18 cellular contexts compared by ENCODE assay signal in the genomic region with DNA sequence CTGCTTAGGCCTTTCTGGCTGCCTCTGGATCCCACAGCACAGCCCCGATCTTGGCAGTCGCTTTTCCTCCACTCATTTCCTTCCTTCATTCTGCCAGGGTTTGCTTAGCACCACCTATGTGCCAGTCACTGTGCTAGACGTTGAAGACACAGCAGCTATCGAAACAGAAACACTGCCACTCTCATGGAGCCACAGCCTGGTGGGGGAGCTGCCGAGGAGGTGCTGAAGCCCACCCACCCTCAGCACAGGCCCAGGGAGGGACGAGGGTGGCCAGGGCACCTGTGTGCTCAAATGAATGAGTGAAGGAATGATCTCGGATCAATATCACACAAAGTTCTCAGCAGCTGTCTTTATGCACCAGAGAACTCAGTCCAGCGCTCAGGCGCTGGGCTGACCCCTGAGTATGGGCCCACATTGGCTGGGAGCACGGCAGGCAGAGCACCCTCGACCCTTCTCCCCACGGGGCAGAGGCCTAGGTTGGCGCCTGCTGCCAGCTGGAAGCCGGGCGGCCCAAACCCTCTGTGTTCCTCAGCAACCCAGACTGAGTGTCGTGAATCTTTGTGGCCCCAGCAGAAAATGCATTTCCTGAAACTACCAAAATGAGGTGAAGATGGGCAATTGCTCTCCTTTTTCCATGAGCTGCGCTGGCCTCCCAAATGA.
DNase-seq lines count a peak whose midpoint lies in the region; ATAC-seq, FAIRE-seq and TF ChIP-seq lines count a peak whose summit lies in the region.
"Had no signal": no experiment of that assay in that cellular context is flagged by ENCODE, and none has a peak within 500 bp of the region (broad histone marks: within the 10 kb centered on the region; RNA-seq: fewer than 3 reads in every experiment).

No MANE protein-coding gene starts in this region.

- CTCF ChIA-PET in WTC11 (lab: Charles Lee): interaction anchor here (0.9 to 2.6 kb wide), 3 partner anchors 34 to 65 kb away, joined by 3 to 10 read pairs (median 3); no protein-coding TSS in a partner anchor

- no peaks in the 10 kb centered on the region for H3K9me3 Mint-ChIP-seq in WTC11
- H3K9me3 Mint-ChIP-seq in stimulated activated naive B cell treated with anti-CD40 and anti-IgM and Interleukin-4, amounts not matched to agents 10 μg/mL and 1 μg/mL and 100 μg/mL, for 72 hours: no peaks in the 10 kb centered on the region
- H3K9me3 Mint-ChIP-seq: CD8-positive, alpha-beta memory T cell had no signal

- intact Hi-C loops in kidney (cut with DNase I): no loop called here

- peak overlapping the region; percentile 43; the same call in 1 of the 2 replicates for H3K27ac Mint-ChIP-seq in WTC11
- H3K27ac Mint-ChIP-seq in stimulated activated naive B cell treated with anti-CD40 and anti-IgM and Interleukin-4, amounts not matched to agents 10 μg/mL and 1 μg/mL and 100 μg/mL, for 72 hours: no peak overlapping the region
- H3K27ac Mint-ChIP-seq: CD8-positive, alpha-beta memory T cell had no signal

- H3K79me2 ChIP-seq in osteoblast (ENCODE audit: insufficient read depth, low read length): no peaks in the 10 kb centered on the region

- H4K20me1 ChIP-seq in BLaER1 treated with 17β-estradiol and CSF1 and Interleukin-3, amounts not matched to agents 10 nM and 100 nM: peaks cover 0 to 34% (median 0%) of the 10 kb centered on the region in 11 experiments; a peak in 3 of 22 replicates
- H4K20me1 ChIP-seq in osteoblast (ENCODE audit: insufficient read depth, low read length): no peaks in the 10 kb centered on the region

- no peaks in the 10 kb centered on the region for H3K9me3 ChIP-seq in BLaER1 treated with 17β-estradiol and CSF1 and Interleukin-3, amounts not matched to agents 10 nM and 100 nM (replicated peaks in 1 of 11)
- H3K9me3 ChIP-seq in kidney (ENCODE audit: control insufficient read depth in 1 of 2, low read length in 2 of 2): no peaks in the 10 kb centered on the region
- H3K9me3 ChIP-seq in osteoblast (ENCODE audit: low read depth, low read length): no peaks in the 10 kb centered on the region
- H3K9me3 ChIP-seq: A549, BE2C, Caco-2 had no signal

- ATAC-seq in WTC11 (no peak), GM18861 (IDR thresholded peaks at IDR 0.05; ENCODE audit: unreplicated experiment) (no peak)
- no peak for ATAC-seq in stimulated activated naive B cell treated with anti-CD40 and anti-IgM and Interleukin-4, amounts not matched to agents 10 μg/mL and 1 μg/mL and 100 μg/mL, for 72 hours (replicated peaks)
- ATAC-seq: A549, HepG2 had no signal

- FAIRE-seq in kidney (lab: Jason Lieb, UNC): no peak
- FAIRE-seq: A549, GM12892, HepG2, HTR-8/SVneo had no signal

- no peak overlapping the region for H3K4me3 Mint-ChIP-seq in WTC11
- no peak overlapping the region for H3K4me3 Mint-ChIP-seq in stimulated activated naive B cell treated with anti-CD40 and anti-IgM and Interleukin-4, amounts not matched to agents 10 μg/mL and 1 μg/mL and 100 μg/mL, for 72 hours
- H3K4me3 Mint-ChIP-seq: CD8-positive, alpha-beta memory T cell had no signal

- peak overlapping the region in 6 of 11 experiments; percentile 4 to 88 (median 26); a peak in 5 of 22 replicates for H3K4me2 ChIP-seq in BLaER1 treated with 17β-estradiol and CSF1 and Interleukin-3, amounts not matched to agents 10 nM and 100 nM
- H3K4me2 ChIP-seq in osteoblast (ENCODE audit: insufficient read depth, low read length): no peak overlapping the region
- H3K4me2 ChIP-seq: A549 had no signal

- H3K27me3 Mint-ChIP-seq in WTC11 (ENCODE audit: low read depth): no peaks in the 10 kb centered on the region
- H3K27me3 Mint-ChIP-seq in stimulated activated naive B cell treated with anti-CD40 and anti-IgM and Interleukin-4, amounts not matched to agents 10 μg/mL and 1 μg/mL and 100 μg/mL, for 72 hours: peaks cover 15 to 27% of the 10 kb centered on the region in 2 donors

- H3K36me3 ChIP-seq in BLaER1 treated with 17β-estradiol and CSF1 and Interleukin-3, amounts not matched to agents 10 nM and 100 nM: no peaks in the 10 kb centered on the region
- no peaks in the 10 kb centered on the region for H3K36me3 ChIP-seq in kidney (ENCODE audit: control insufficient read depth in 1 of 2, insufficient read depth in 2 of 2, low read length in 2 of 2)
- no peaks in the 10 kb centered on the region for H3K36me3 ChIP-seq in osteoblast (ENCODE audit: insufficient read depth, low read length)
- H3K36me3 ChIP-seq: BE2C had no signal

- DNase-seq in WTC11 (ENCODE audit: low spot score) (no peak), kidney (peak; percentile 59), osteoblast (ENCODE audit: insufficient read length, low spot score, missing footprints) (peak; percentile 62), dermis blood vessel endothelial cell (no peak)
- no peak for DNase-seq in stimulated activated naive B cell treated with anti-CD40 and anti-IgM and Interleukin-4, amounts not matched to agents 10 μg/mL and 1 μg/mL and 100 μg/mL, for 72 hours
- DNase-seq: BE2C; Caco-2; CD8-positive, alpha-beta memory T cell; DND-41; GDM1; GM23248; H7 had no signal

- no peak overlapping the region for H3K27ac ChIP-seq in BLaER1 treated with 17β-estradiol and CSF1 and Interleukin-3, amounts not matched to agents 10 nM and 100 nM
- H3K27ac ChIP-seq in kidney (ENCODE audit: low read depth in 2 of 2, low read length in 2 of 2): no peak overlapping the region
- no peak overlapping the region for H3K27ac ChIP-seq in osteoblast (ENCODE audit: low read depth, low read length)
- H3K27ac ChIP-seq: A549, GM23248 had no signal

- peaks cover 0 to 62% (median 45%) of the 10 kb centered on the region in 10 experiments; a peak in 18 of 20 replicates for H3K4me1 ChIP-seq in BLaER1 treated with 17β-estradiol and CSF1 and Interleukin-3, amounts not matched to agents 10 nM and 100 nM
- H3K4me1 ChIP-seq in kidney (ENCODE audit: control insufficient read depth in 1 of 2, insufficient read depth in 1 of 2, low read depth in 1 of 2, low read length in 2 of 2): no peaks in the 10 kb centered on the region
- H3K4me1 ChIP-seq in osteoblast (ENCODE audit: insufficient read depth, low read length): no peaks in the 10 kb centered on the region
- H3K4me1 ChIP-seq: A549, Caco-2 had no signal

- H3K36me3 Mint-ChIP-seq in WTC11: no peaks in the 10 kb centered on the region
- H3K36me3 Mint-ChIP-seq in stimulated activated naive B cell treated with anti-CD40 and anti-IgM and Interleukin-4, amounts not matched to agents 10 μg/mL and 1 μg/mL and 100 μg/mL, for 72 hours: no peaks in the 10 kb centered on the region
- H3K36me3 Mint-ChIP-seq: CD8-positive, alpha-beta memory T cell had no signal

- H2AFZ ChIP-seq in osteoblast (ENCODE audit: low read length): no peak overlapping the region
- H2AFZ ChIP-seq: GM23248 had no signal

- no peak overlapping the region for H3K9ac ChIP-seq in BLaER1 treated with 17β-estradiol and CSF1 and Interleukin-3, amounts not matched to agents 10 nM and 100 nM
- no peak overlapping the region for H3K9ac ChIP-seq in kidney (ENCODE audit: low read length in 2 of 2)
- H3K9ac ChIP-seq: GM23248 had no signal

- H3K4me3 ChIP-seq in BLaER1 treated with 17β-estradiol and CSF1 and Interleukin-3, amounts not matched to agents 10 nM and 100 nM: no peak overlapping the region
- H3K4me3 ChIP-seq in kidney (ENCODE audit: low read length in 2 of 2) (no peak overlapping the region), osteoblast (ENCODE audit: insufficient read depth, low read length) (no peak overlapping the region)
- H3K4me3 ChIP-seq: A549, GM23248 had no signal

- POLR2A ChIA-PET in WTC11 (lab: Charles Lee): no interaction called here

- peaks cover 0 to 30% (median 0%) of the 10 kb centered on the region in 11 experiments; a peak in 5 of 22 replicates for H3K27me3 ChIP-seq in BLaER1 treated with 17β-estradiol and CSF1 and Interleukin-3, amounts not matched to agents 10 nM and 100 nM
- peaks cover 24% of the 10 kb centered on the region for H3K27me3 ChIP-seq in osteoblast (ENCODE audit: insufficient read depth, low read length)
- H3K27me3 ChIP-seq: BE2C had no signal

- TF ChIP-seq CTCF in WTC11 (IDR thresholded peaks at IDR 0.05) (no peak), kidney (IDR thresholded peaks at IDR 0.05; ENCODE audit: borderline replicate concordance, extremely low read depth, insufficient read depth) (no peak), osteoblast (IDR thresholded peaks at IDR 0.05; ENCODE audit: extremely low read depth, low read depth, low read length) (no peak)

- H3K4me1 Mint-ChIP-seq in WTC11: peaks cover 3% of the 10 kb centered on the region; the same call in 1 of the 2 replicates
- no peaks in the 10 kb centered on the region for H3K4me1 Mint-ChIP-seq in stimulated activated naive B cell treated with anti-CD40 and anti-IgM and Interleukin-4, amounts not matched to agents 10 μg/mL and 1 μg/mL and 100 μg/mL, for 72 hours
- H3K4me1 Mint-ChIP-seq: CD8-positive, alpha-beta memory T cell had no signal

TF ChIP-seq in WTC11, 78 proteins besides CTCF, POLR2A, EP300 and RAD21 (continues in another document):
- TF ChIP-seq ETV6 (CRISPR knock-in tag; IDR thresholded peaks at IDR 0.05) (no peak), ZNF121 (CRISPR knock-in tag; IDR thresholded peaks at IDR 0.05) (no peak), JAZF1 (CRISPR knock-in tag; IDR thresholded peaks at IDR 0.05) (no peak), ZNF396 (CRISPR knock-in tag; IDR thresholded peaks at IDR 0.05; ENCODE audit: borderline replicate concordance) (no peak), NR3C1 (CRISPR knock-in tag; conservative IDR thresholded peaks at IDR 0.05; ENCODE audit: low read depth) (no peak), ZMAT4 (CRISPR knock-in tag; IDR thresholded peaks at IDR 0.05) (no peak), ZNF671 (CRISPR knock-in tag; IDR thresholded peaks at IDR 0.05) (no peak), NFATC4 (CRISPR knock-in tag; IDR thresholded peaks at IDR 0.05) (no peak), ZNF512 (CRISPR knock-in tag; IDR thresholded peaks at IDR 0.05; ENCODE audit: borderline replicate concordance) (no peak), MYBL2 (CRISPR knock-in tag; IDR thresholded peaks at IDR 0.05) (no peak), SOX15 (CRISPR knock-in tag; IDR thresholded peaks at IDR 0.05) (no peak)

Comparison
In these comparisons a context has a peak if more than half of its experiments do, and no peak if none do; other contexts are left out.
1. DNase-seq: peak in kidney (single experiment) and osteoblast (single experiment); none in WTC11 (single experiment), stimulated activated naive B cell treated with anti-CD40 and anti-IgM and Interleukin-4, amounts not matched to agents 10 μg/mL and 1 μg/mL and 100 μg/mL, for 72 hours (single experiment) and dermis blood vessel endothelial cell (single experiment).